14 cellular contexts compared by ENCODE assay signal in genomic region chr1:27393641-27394281, GRCh38. TPM values are rescaled to one million over a fixed set of nuclear protein-coding genes. Genes with fewer than 3 reads are reported as not detected.
A peak's percentile ranks its signal among the peaks of the same experiment; 100 is the strongest.
DNase-seq lines count a peak whose midpoint lies in the region; ATAC-seq, FAIRE-seq and TF ChIP-seq lines count a peak whose summit lies in the region.
"Had no signal": no experiment of that assay in that cellular context is flagged by ENCODE, and none has a peak within 500 bp of the region (broad histone marks: within the 10 kb centered on the region; RNA-seq: fewer than 3 reads in every experiment).

No MANE protein-coding gene starts in this region.

- intact Hi-C loops in activated CD4-positive, alpha-beta T cell treated with anti-CD3 and anti-CD28 coated beads for 36 hours (cut with DNase I, micrococcal nuclease) = loop anchor here in 1 of 2 experiments (2.0 kb wide), 2 partner anchors 269 to 349 kb away; no protein-coding TSS in a partner anchor

- H3K4me3 Mint-ChIP-seq in activated CD4-positive, alpha-beta T cell treated with anti-CD3 and anti-CD28 coated beads for 36 hours = peak overlapping the region; percentile 70
- peak overlapping the region; percentile 81 for H3K4me3 Mint-ChIP-seq in activated naive CD8-positive, alpha-beta T cell treated with anti-CD3 and anti-CD28 coated beads, Interleukin-2, amount 50 U/mL, for 24 hours
- peak overlapping the region; percentile 78 to 81 (median 80) for H3K4me3 Mint-ChIP-seq in nephron
- H3K4me3 Mint-ChIP-seq: dendritic cell treated with granulocyte-macrophage colony-stimulating factor and Interleukin-4, amounts not matched to agents 40 ng/mL and 50 ng/mL, for 4 days had no signal

- no peak for TF ChIP-seq POLR2A in H54 (IDR thresholded peaks at IDR 0.05; ENCODE audit: low read depth, low read length)

- H3K9ac ChIP-seq in HUES64 (ENCODE audit: low read depth, low read length) = no peak overlapping the region

- no peak overlapping the region for H3K27ac ChIP-seq in HUES64 (ENCODE audit: low read depth, low read length)

- no peaks in the 10 kb centered on the region for H3K36me3 Mint-ChIP-seq in activated CD4-positive, alpha-beta T cell treated with anti-CD3 and anti-CD28 coated beads for 36 hours (ENCODE audit: low read depth)
- H3K36me3 Mint-ChIP-seq in activated naive CD8-positive, alpha-beta T cell treated with anti-CD3 and anti-CD28 coated beads, Interleukin-2, amount 50 U/mL, for 24 hours (ENCODE audit: low read depth) = no peaks in the 10 kb centered on the region
- H3K36me3 Mint-ChIP-seq in nephron (ENCODE audit: low read depth) = no peaks in the 10 kb centered on the region

- no peaks in the 10 kb centered on the region for H3K36me3 ChIP-seq in HUES64 (ENCODE audit: insufficient read depth, low read length)
- H3K36me3 ChIP-seq: tibial artery had no signal

- no peak for FAIRE-seq in H54 (lab: Jason Lieb, UNC)
- FAIRE-seq: A204.1 had no signal

- H3K27me3 Mint-ChIP-seq in activated CD4-positive, alpha-beta T cell treated with anti-CD3 and anti-CD28 coated beads for 36 hours = no peaks in the 10 kb centered on the region
- H3K27me3 Mint-ChIP-seq in activated naive CD8-positive, alpha-beta T cell treated with anti-CD3 and anti-CD28 coated beads, Interleukin-2, amount 50 U/mL, for 24 hours = no peaks in the 10 kb centered on the region
- peaks cover 9% of the 10 kb centered on the region for H3K27me3 Mint-ChIP-seq in nephron (ENCODE audit: low read depth)

- POLR2A ChIA-PET in activated CD4-positive, alpha-beta T cell treated with anti-CD3 and anti-CD28 coated beads for 36 hours (lab: Charles Lee) = no interaction called here

- H3K9me3 Mint-ChIP-seq in activated CD4-positive, alpha-beta T cell treated with anti-CD3 and anti-CD28 coated beads for 36 hours (ENCODE audit: low read depth) = no peaks in the 10 kb centered on the region
- H3K9me3 Mint-ChIP-seq in activated naive CD8-positive, alpha-beta T cell treated with anti-CD3 and anti-CD28 coated beads, Interleukin-2, amount 50 U/mL, for 24 hours = no peaks in the 10 kb centered on the region
- no peaks in the 10 kb centered on the region for H3K9me3 Mint-ChIP-seq in nephron
- H3K9me3 Mint-ChIP-seq: dendritic cell treated with granulocyte-macrophage colony-stimulating factor and Interleukin-4, amounts not matched to agents 40 ng/mL and 50 ng/mL, for 4 days had no signal

- no peak for ATAC-seq in activated CD4-positive, alpha-beta T cell treated with anti-CD3 and anti-CD28 coated beads for 36 hours
- no peak for ATAC-seq in activated naive CD8-positive, alpha-beta T cell treated with anti-CD3 and anti-CD28 coated beads, Interleukin-2, amount 50 U/mL, for 24 hours
- ATAC-seq in HG03108 (IDR thresholded peaks at IDR 0.05; ENCODE audit: unreplicated experiment) = no peak
- ATAC-seq: Panc1 had no signal

- peaks cover 14% of the 10 kb centered on the region for H3K4me1 Mint-ChIP-seq in activated CD4-positive, alpha-beta T cell treated with anti-CD3 and anti-CD28 coated beads for 36 hours
- peaks cover 11% of the 10 kb centered on the region for H3K4me1 Mint-ChIP-seq in activated naive CD8-positive, alpha-beta T cell treated with anti-CD3 and anti-CD28 coated beads, Interleukin-2, amount 50 U/mL, for 24 hours
- H3K4me1 Mint-ChIP-seq in nephron = peaks cover 26% of the 10 kb centered on the region

- WGBS in HUES64 = 95% methylated on average over 18 of the region's 18 CpGs

- peak overlapping the region; percentile 84 for H3K4me3 ChIP-seq in HUES64 (ENCODE audit: low read length)
- H3K4me3 ChIP-seq: tibial artery had no signal

- peaks cover 9% of the 10 kb centered on the region for H3K4me1 ChIP-seq in HUES64 (ENCODE audit: insufficient read depth, low read length)

- no peaks in the 10 kb centered on the region for H3K27me3 ChIP-seq in HUES64 (ENCODE audit: insufficient read depth, low read length)

- DNase-seq in activated CD4-positive, alpha-beta T cell treated with anti-CD3 and anti-CD28 coated beads for 36 hours = no peak
- DNase-seq in activated CD4-positive, alpha-beta T cell treated with anti-CD3 and anti-CD28 coated beads for 48 hours = no peak
- DNase-seq in activated naive CD8-positive, alpha-beta T cell treated with anti-CD3 and anti-CD28 coated beads, Interleukin-2, amount 50 U/mL, for 24 hours = no peak
- DNase-seq in H54 (ENCODE audit: insufficient read length, low spot score) (no peak), RKO (ENCODE audit: low spot score) (no peak)
- DNase-seq: tibial artery had no signal

- no peaks in the 10 kb centered on the region for H3K9me3 ChIP-seq in HUES64 (ENCODE audit: insufficient read depth, low read depth, low read length)
- H3K9me3 ChIP-seq: tibial artery had no signal

- CTCF ChIA-PET in activated CD4-positive, alpha-beta T cell treated with anti-CD3 and anti-CD28 coated beads for 36 hours (lab: Charles Lee) = interaction anchor here (0.6 to 7.2 kb wide), 8 partner anchors 26 to 269 kb away, joined by 3 to 192 read pairs (median 4); no protein-coding TSS in a partner anchor

- H3K27ac Mint-ChIP-seq in activated CD4-positive, alpha-beta T cell treated with anti-CD3 and anti-CD28 coated beads for 36 hours = no peak overlapping the region
- H3K27ac Mint-ChIP-seq in activated naive CD8-positive, alpha-beta T cell treated with anti-CD3 and anti-CD28 coated beads, Interleukin-2, amount 50 U/mL, for 24 hours = no peak overlapping the region
- H3K27ac Mint-ChIP-seq in nephron = no peak overlapping the region

- TF ChIP-seq CTCF in nephron (IDR thresholded peaks at IDR 0.05; ENCODE audit: unreplicated experiment in 3 of 3) = no peak

RNA-seq across cellular contexts. Expression of gene GPR3, which starts 1.3 kb away (rescaled TPM):
- total RNA-seq in activated CD4-positive, alpha-beta T cell treated with anti-CD3 and anti-CD28 coated beads for 36 hours = 1 to 10 TPM; 1.1 to 1.3 TPM
- 7.0 TPM for polyA plus RNA-seq in HUES64 (2013, experiment 1 of 2)
- polyA plus RNA-seq in HUES64 (2013, experiment 2 of 2) = 9.2 TPM

RNA-seq across cellular contexts. Expression of gene CD164L2, which starts 10.6 kb away (rescaled TPM):
- not detected for total RNA-seq in activated CD4-positive, alpha-beta T cell treated with anti-CD3 and anti-CD28 coated beads for 36 hours
- polyA plus RNA-seq in HUES64 (2013, experiment 1 of 2) = 0.55 TPM
- 0.63 TPM for polyA plus RNA-seq in HUES64 (2013, experiment 2 of 2)
- total RNA-seq: fibroblast of lung; T-helper 2 cell treated with Interferon-gamma antibody and Interleukin-4, amounts not matched to agents 100 ng/mL and 5 ng/mL, for 36 hours had no signal
- polyA plus RNA-seq: fibroblast of lung had no signal

RNA-seq across cellular contexts. Expression of gene FCN3, which starts 19.1 kb away (rescaled TPM):
- not detected for total RNA-seq in activated CD4-positive, alpha-beta T cell treated with anti-CD3 and anti-CD28 coated beads for 36 hours
- not detected for polyA plus RNA-seq in HUES64 (2013, experiment 1 of 2)
- polyA plus RNA-seq in HUES64 (2013, experiment 2 of 2) = not detected
- total RNA-seq: fibroblast of lung; T-helper 2 cell treated with Interferon-gamma antibody and Interleukin-4, amounts not matched to agents 100 ng/mL and 5 ng/mL, for 36 hours had no signal
- polyA plus RNA-seq: fibroblast of lung had no signal

RNA-seq across cellular contexts. Expression of gene MAP3K6, which starts 27.0 kb away (rescaled TPM):
- total RNA-seq in activated CD4-positive, alpha-beta T cell treated with anti-CD3 and anti-CD28 coated beads for 36 hours = 1 to 10 TPM; 6.5 to 8.8 TPM
- 4.5 TPM for polyA plus RNA-seq in HUES64 (2013, experiment 1 of 2)
- 9.9 TPM for polyA plus RNA-seq in HUES64 (2013, experiment 2 of 2)

RNA-seq across cellular contexts. Expression of gene SYTL1, which starts 51.9 kb away (rescaled TPM):
- 10 to 100 TPM; 21.4 to 26.1 TPM for total RNA-seq in activated CD4-positive, alpha-beta T cell treated with anti-CD3 and anti-CD28 coated beads for 36 hours
- polyA plus RNA-seq in HUES64 (2013, experiment 1 of 2) = 5.5 TPM
- polyA plus RNA-seq in HUES64 (2013, experiment 2 of 2) = 5.3 TPM
